Comparison of ENCODE assay signal across 11 cellular contexts in genomic region chr22:41449321-41449720, GRCh38. TPM values are rescaled to one million over a fixed set of nuclear protein-coding genes. Genes with fewer than 3 reads are reported as not detected.
DNase-seq lines count a peak whose midpoint lies in the region; ATAC-seq and TF ChIP-seq lines count a peak whose summit lies in the region.
"Had no signal": no experiment of that assay in that cellular context is flagged by ENCODE, and none has a peak within 500 bp of the region (broad histone marks: within the 10 kb centered on the region; RNA-seq: fewer than 3 reads in every experiment).

No MANE protein-coding gene starts in this region.

- no CpG with 5 or more reads among the region's 8 CpGs for WGBS in neuronal stem cell (ENCODE audit: extremely low coverage in 2 of 2, insufficient read length in 2 of 2, insufficient replicate concordance in 1 of 2), 2 donors

- no peak overlapping the region for H3K14ac ChIP-seq in neuronal stem cell (ENCODE audit: low read length)

- H4K8ac ChIP-seq in neuronal stem cell (ENCODE audit: low read depth, low read length) = no peak overlapping the region

- H2AK5ac ChIP-seq in neuronal stem cell (ENCODE audit: low read depth, low read length) = no peak overlapping the region

- H3K4me1 ChIP-seq in CD4-positive, CD25-positive, alpha-beta regulatory T cell (ENCODE audit: control insufficient read depth, insufficient read depth, low read length, poor library complexity, severe bottlenecking) = peaks cover 22% of the 10 kb centered on the region
- H3K4me1 ChIP-seq in HUES6 (ENCODE audit: control insufficient read depth, insufficient read depth, low read length) (peaks cover 5% of the 10 kb centered on the region; the same call in 1 of the 2 replicates), neuronal stem cell (ENCODE audit: control insufficient read depth in 2 of 2, insufficient read depth in 1 of 2, low read depth in 1 of 2, low read length in 2 of 2) (peaks cover 3 to 11% of the 10 kb centered on the region in 2 donors), tibial artery (peaks cover 0 to 8% (median 0%) of the 10 kb centered on the region in 4 donors)

- no peak overlapping the region for H3K4ac ChIP-seq in neuronal stem cell (ENCODE audit: low read length)

- peaks cover 0 to 15% (median 9%) of the 10 kb centered on the region in 4 donors for H3K4me1 Mint-ChIP-seq in CD4-positive, CD25-positive, alpha-beta regulatory T cell
- H3K4me1 Mint-ChIP-seq in neural crest cell = peaks cover 35% of the 10 kb centered on the region

- no peak overlapping the region for H3K23ac ChIP-seq in neuronal stem cell (ENCODE audit: low read depth, low read length, poor library complexity)

- H3K27ac Mint-ChIP-seq in CD4-positive, CD25-positive, alpha-beta regulatory T cell = peak overlapping the region in 2 of 3 donors; percentile 95 to 99
- H3K27ac Mint-ChIP-seq in neural crest cell (ENCODE audit: unreplicated experiment) = no peak overlapping the region

- H3K9me3 ChIP-seq in CD4-positive, CD25-positive, alpha-beta regulatory T cell (ENCODE audit: control insufficient read depth in 2 of 2, low read length in 2 of 2) = no peaks in the 10 kb centered on the region
- H3K9me3 ChIP-seq in HUES6 (ENCODE audit: control insufficient read depth, insufficient read depth, low read depth, low read length) (no peaks in the 10 kb centered on the region), neuronal stem cell (replicated peaks in 1 of 2; ENCODE audit: control insufficient read depth in 2 of 2, insufficient read depth in 1 of 2, low read depth in 1 of 2, low read length in 2 of 2) (no peaks in the 10 kb centered on the region), tibial artery (no peaks in the 10 kb centered on the region)

- H3K36me3 Mint-ChIP-seq in CD4-positive, CD25-positive, alpha-beta regulatory T cell = peaks cover 3% of the 10 kb centered on the region
- peaks cover 2% of the 10 kb centered on the region for H3K36me3 Mint-ChIP-seq in neural crest cell (ENCODE audit: low read depth)

- H2BK15ac ChIP-seq in neuronal stem cell (ENCODE audit: low read length) = no peak overlapping the region

- no peaks in the 10 kb centered on the region for H3K36me3 ChIP-seq in CD4-positive, CD25-positive, alpha-beta regulatory T cell (ENCODE audit: control insufficient read depth, insufficient read depth, low read length)
- H3K36me3 ChIP-seq in HUES6 (ENCODE audit: control insufficient read depth, insufficient read depth, low read length) = no peaks in the 10 kb centered on the region
- H3K36me3 ChIP-seq in neuronal stem cell (replicated peaks in 1 of 2; ENCODE audit: control insufficient read depth in 2 of 2, insufficient read depth in 2 of 2, low read length in 2 of 2) = peaks cover 0 to 2% of the 10 kb centered on the region in 2 donors
- H3K36me3 ChIP-seq in tibial artery = no peaks in the 10 kb centered on the region
- H3K36me3 ChIP-seq: brain microvascular endothelial cell had no signal

- TF ChIP-seq CTCF in neural crest cell (conservative IDR thresholded peaks at IDR 0.05) = no peak
- TF ChIP-seq CTCF in tibial artery (IDR thresholded peaks at IDR 0.05) = no peak

- intact Hi-C loops in tibial artery (cut with DNase I; ENCODE audit: low total_unique reads) = loop anchor here (5.0 kb wide), 1 partner anchor 33 kb away; no protein-coding TSS in a partner anchor

- ATAC-seq in CD4-positive, CD25-positive, alpha-beta regulatory T cell (ENCODE audit: low read depth in 2 of 2) = no peak

- no peaks in the 10 kb centered on the region for H3K79me1 ChIP-seq in neuronal stem cell (ENCODE audit: low read depth, low read length)

- no peaks in the 10 kb centered on the region for H3K27me3 ChIP-seq in CD4-positive, CD25-positive, alpha-beta regulatory T cell (ENCODE audit: control insufficient read depth, insufficient read depth, low read length)
- no peaks in the 10 kb centered on the region for H3K27me3 ChIP-seq in HUES6 (ENCODE audit: control insufficient read depth, insufficient read depth, low read length)
- no peaks in the 10 kb centered on the region for H3K27me3 ChIP-seq in neuronal stem cell (ENCODE audit: control insufficient read depth in 3 of 3, insufficient read depth in 3 of 3, low read depth in 1 of 3, low read length in 3 of 3)
- no peaks in the 10 kb centered on the region for H3K27me3 ChIP-seq in tibial artery
- H3K27me3 ChIP-seq: brain microvascular endothelial cell had no signal

- H3K27me3 Mint-ChIP-seq in CD4-positive, CD25-positive, alpha-beta regulatory T cell = peaks cover 10% of the 10 kb centered on the region
- peaks cover 24% of the 10 kb centered on the region for H3K27me3 Mint-ChIP-seq in neural crest cell (ENCODE audit: low read depth)

- H2BK120ac ChIP-seq in neuronal stem cell (ENCODE audit: low read depth, low read length) = no peak overlapping the region

- H3K18ac ChIP-seq in neuronal stem cell (ENCODE audit: low read length) = no peak overlapping the region

- H4K91ac ChIP-seq in neuronal stem cell (ENCODE audit: low read depth, low read length, poor library complexity) = no peak overlapping the region

- H3K4me3 ChIP-seq in CD4-positive, CD25-positive, alpha-beta regulatory T cell (ENCODE audit: low read depth, low read length) = no peak overlapping the region
- H3K4me3 ChIP-seq in HUES6 (ENCODE audit: low read depth, low read length) (0 out of 2 replicates have a peak overlapping the region, but pooled peaks have one; percentile 39), neuronal stem cell (ENCODE audit: low read length in 2 of 2) (no peak overlapping the region), tibial artery (no peak overlapping the region)

- H2AFZ ChIP-seq in neuronal stem cell (ENCODE audit: low read length) = no peak overlapping the region

- no peak overlapping the region for H2BK5ac ChIP-seq in neuronal stem cell (ENCODE audit: low read length)

- no peak overlapping the region for H3K27ac ChIP-seq in CD4-positive, CD25-positive, alpha-beta regulatory T cell (ENCODE audit: insufficient read depth, low read length, poor library complexity, severe bottlenecking)
- H3K27ac ChIP-seq in HUES6 (ENCODE audit: low read depth, low read length) (no peak overlapping the region), neuronal stem cell (replicated peaks; ENCODE audit: low read length) (no peak overlapping the region), tibial artery (peak overlapping the region in 1 of 2 donors; percentile 98)
- H3K27ac ChIP-seq: brain microvascular endothelial cell had no signal

- no peak overlapping the region for H2BK12ac ChIP-seq in neuronal stem cell (ENCODE audit: low read length)

- H3K9ac ChIP-seq in HUES6 (ENCODE audit: low read length) = no peak overlapping the region
- no peak overlapping the region for H3K9ac ChIP-seq in neuronal stem cell (ENCODE audit: low read depth, low read length, poor library complexity)

- peaks cover 0 to 2% (median 0%) of the 10 kb centered on the region in 7 donors for H3K9me3 Mint-ChIP-seq in CD4-positive, CD25-positive, alpha-beta regulatory T cell
- H3K9me3 Mint-ChIP-seq in neural crest cell = no peaks in the 10 kb centered on the region

- peak overlapping the region in 2 of 4 donors; percentile 58 to 90 for H3K4me3 Mint-ChIP-seq in CD4-positive, CD25-positive, alpha-beta regulatory T cell
- H3K4me3 Mint-ChIP-seq in neural crest cell = peak overlapping the region; percentile 98

- DNase-seq in CD4-positive, CD25-positive, alpha-beta regulatory T cell = no peak
- peak; percentile 53 for DNase-seq in cerebellum (ENCODE audit: low spot score)
- DNase-seq in neural crest cell (ENCODE audit: low read depth, low spot score) = no peak
- DNase-seq in neuronal stem cell (ENCODE audit: low spot score) = no peak
- DNase-seq in tibial artery = no peak
- no peak for DNase-seq in GM03348 (ENCODE audit: low spot score)
- DNase-seq in ecto neural progenitor cell (ENCODE audit: low spot score) = no peak
- DNase-seq: brain microvascular endothelial cell, H7, NCI-H146 had no signal

- no peak overlapping the region for H3K4me2 ChIP-seq in neuronal stem cell (ENCODE audit: insufficient read depth, low read length, poor library complexity, severe bottlenecking)

RNA-seq across cellular contexts. Expression of gene TOB2, which starts 2.7 kb away (rescaled TPM):
- total RNA-seq in CD4-positive, CD25-positive, alpha-beta regulatory T cell = 32.0 TPM
- 10 to 100 TPM; 16.3 to 18.0 (median 17.6) TPM for polyA plus RNA-seq in CD4-positive, CD25-positive, alpha-beta regulatory T cell
- 22.4 TPM for total RNA-seq in cerebellum
- 47.7 and 50.8 TPM in 2 replicates for total RNA-seq in neural crest cell
- 30.2 TPM for polyA plus RNA-seq in neuronal stem cell (2013, experiment 1 of 2)
- 31.5 TPM for polyA plus RNA-seq in neuronal stem cell (2013, experiment 2 of 2)

RNA-seq across cellular contexts. Expression of gene PHF5A, which starts 19.2 kb away (rescaled TPM):
- 40.7 TPM for total RNA-seq in CD4-positive, CD25-positive, alpha-beta regulatory T cell
- 10 to 100 TPM; 22.6 to 33.5 (median 25.7) TPM for polyA plus RNA-seq in CD4-positive, CD25-positive, alpha-beta regulatory T cell
- total RNA-seq in cerebellum = 31.0 TPM
- 81.8 and 88.9 TPM in 2 replicates for total RNA-seq in neural crest cell
- polyA plus RNA-seq in neuronal stem cell (2013, experiment 1 of 2) = 63.9 TPM
- 61.6 TPM for polyA plus RNA-seq in neuronal stem cell (2013, experiment 2 of 2)

RNA-seq across cellular contexts. Expression of gene ACO2, which starts 19.6 kb away (rescaled TPM):
- total RNA-seq in CD4-positive, CD25-positive, alpha-beta regulatory T cell = 87.5 TPM
- polyA plus RNA-seq in CD4-positive, CD25-positive, alpha-beta regulatory T cell = 10 to 100 TPM; 64.3 to 76.4 (median 67.0) TPM
- total RNA-seq in cerebellum (64.5 TPM), neural crest cell (71.6 and 80.6 TPM in 2 replicates)
- polyA plus RNA-seq in neuronal stem cell (2013, experiment 1 of 2) = 41.4 TPM
- 40.9 TPM for polyA plus RNA-seq in neuronal stem cell (2013, experiment 2 of 2)
